16 cellular contexts compared by ENCODE assay signal in the genomic region with DNA sequence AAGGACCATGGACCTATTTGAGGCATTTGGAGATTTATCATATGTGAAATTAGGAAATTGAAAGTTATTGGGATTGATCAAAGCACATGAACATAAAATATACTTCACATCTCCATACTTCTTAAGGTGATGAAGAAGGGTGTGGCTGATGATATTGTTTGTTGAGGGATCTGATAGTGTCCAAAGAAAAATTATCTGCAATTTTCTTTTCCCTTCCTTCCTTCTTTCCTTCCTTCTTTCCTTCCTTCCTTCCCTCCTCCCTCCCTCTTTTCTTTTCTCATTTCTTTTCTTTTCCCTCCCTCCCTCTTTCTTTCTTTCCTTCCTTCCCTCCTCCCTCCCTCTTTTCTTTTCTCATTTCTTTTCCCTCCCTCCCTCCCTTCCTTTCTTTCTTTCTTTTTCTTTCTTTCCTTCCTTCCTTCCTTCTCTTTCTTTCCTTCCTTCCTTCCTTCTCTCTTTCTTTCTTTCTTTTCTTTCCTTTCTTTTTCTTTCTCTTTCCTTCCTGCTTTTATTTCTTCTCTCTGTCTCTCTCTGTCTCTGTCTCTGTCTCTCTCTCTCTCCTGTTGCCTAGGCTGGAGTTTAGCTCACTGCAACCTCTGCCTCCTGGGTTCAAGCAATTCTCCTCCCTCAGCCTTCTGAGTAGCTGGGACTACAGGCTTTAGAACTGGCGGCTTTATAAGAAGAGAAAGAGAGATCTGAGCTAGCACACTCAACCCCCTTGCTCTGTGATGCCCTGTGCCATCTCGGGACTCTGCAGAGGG.
"Had no signal": no experiment of that assay in that cellular context is flagged by ENCODE, and none has a peak within 500 bp of the region (broad histone marks: within the 10 kb centered on the region; RNA-seq: fewer than 3 reads in every experiment).

No MANE protein-coding gene starts in this region.

- H3K27ac ChIP-seq: esophagus muscularis mucosa, hepatocyte, left lung, neutrophil, spleen, testis, upper lobe of right lung had no signal

- H3K27me3 ChIP-seq: esophagus muscularis mucosa, hepatocyte, left lung, neutrophil, spleen, testis, upper lobe of right lung had no signal

- H3K79me2 ChIP-seq: hepatocyte had no signal

- H3K4me3 Mint-ChIP-seq: activated naive CD8-positive, alpha-beta T cell treated with anti-CD3 and anti-CD28 coated beads, Interleukin-2, amount 50 U/mL, for 24 hours; naive thymus-derived CD8-positive, alpha-beta T cell; stimulated activated naive CD8-positive, alpha-beta T cell treated with anti-CD3 and anti-CD28 coated beads, Interleukin-15, amount 100 ng/mL, for 72 hours had no signal

- H3K4me3 ChIP-seq: esophagus muscularis mucosa, hepatocyte, left lung, spleen, testis, upper lobe of right lung had no signal

- H3K4me2 ChIP-seq: hepatocyte had no signal

- H3K4me1 ChIP-seq: esophagus muscularis mucosa, spleen, testis had no signal

- H3K27ac Mint-ChIP-seq: activated naive CD8-positive, alpha-beta T cell treated with anti-CD3 and anti-CD28 coated beads, Interleukin-2, amount 50 U/mL, for 24 hours; naive thymus-derived CD8-positive, alpha-beta T cell; stimulated activated naive CD8-positive, alpha-beta T cell treated with anti-CD3 and anti-CD28 coated beads, Interleukin-15, amount 100 ng/mL, for 72 hours had no signal

- DNase-seq: activated CD4-positive, alpha-beta T cell treated with anti-CD3 and anti-CD28 coated beads, Interleukin-2, amount 50 U/mL, for 4 hours; activated CD4-positive, CD25-positive, alpha-beta regulatory T cell treated with anti-CD3 and anti-CD28 coated beads, Interleukin-2, amount 50 U/mL, for 72 hours; activated naive CD4-positive, alpha-beta T cell treated with Interleukin-2 at 50 U/mL for 16 hours; activated naive CD8-positive, alpha-beta T cell treated with anti-CD3 and anti-CD28 coated beads, Interleukin-2, amount 50 U/mL, for 24 hours; activated T-cell treated with anti-CD3 and anti-CD28 coated beads for 4 hours; aorta; left lung; naive thymus-derived CD8-positive, alpha-beta T cell; right cardiac atrium; spleen; stimulated activated naive CD8-positive, alpha-beta T cell treated with anti-CD3 and anti-CD28 coated beads, Interleukin-15, amount 100 ng/mL, for 72 hours; testis; upper lobe of right lung had no signal

- ATAC-seq: activated naive CD8-positive, alpha-beta T cell treated with anti-CD3 and anti-CD28 coated beads, Interleukin-2, amount 50 U/mL, for 24 hours; left lung; naive thymus-derived CD8-positive, alpha-beta T cell; stimulated activated naive CD8-positive, alpha-beta T cell treated with anti-CD3 and anti-CD28 coated beads, Interleukin-15, amount 100 ng/mL, for 72 hours had no signal

- H3K9me3 ChIP-seq: esophagus muscularis mucosa, left lung, neutrophil, testis, upper lobe of right lung had no signal

- H3K36me3 ChIP-seq: esophagus muscularis mucosa, left lung, neutrophil, spleen, upper lobe of right lung had no signal

- H2AFZ ChIP-seq: hepatocyte had no signal
